ENCODE assay signal across 8 cellular contexts in the genomic region with DNA sequence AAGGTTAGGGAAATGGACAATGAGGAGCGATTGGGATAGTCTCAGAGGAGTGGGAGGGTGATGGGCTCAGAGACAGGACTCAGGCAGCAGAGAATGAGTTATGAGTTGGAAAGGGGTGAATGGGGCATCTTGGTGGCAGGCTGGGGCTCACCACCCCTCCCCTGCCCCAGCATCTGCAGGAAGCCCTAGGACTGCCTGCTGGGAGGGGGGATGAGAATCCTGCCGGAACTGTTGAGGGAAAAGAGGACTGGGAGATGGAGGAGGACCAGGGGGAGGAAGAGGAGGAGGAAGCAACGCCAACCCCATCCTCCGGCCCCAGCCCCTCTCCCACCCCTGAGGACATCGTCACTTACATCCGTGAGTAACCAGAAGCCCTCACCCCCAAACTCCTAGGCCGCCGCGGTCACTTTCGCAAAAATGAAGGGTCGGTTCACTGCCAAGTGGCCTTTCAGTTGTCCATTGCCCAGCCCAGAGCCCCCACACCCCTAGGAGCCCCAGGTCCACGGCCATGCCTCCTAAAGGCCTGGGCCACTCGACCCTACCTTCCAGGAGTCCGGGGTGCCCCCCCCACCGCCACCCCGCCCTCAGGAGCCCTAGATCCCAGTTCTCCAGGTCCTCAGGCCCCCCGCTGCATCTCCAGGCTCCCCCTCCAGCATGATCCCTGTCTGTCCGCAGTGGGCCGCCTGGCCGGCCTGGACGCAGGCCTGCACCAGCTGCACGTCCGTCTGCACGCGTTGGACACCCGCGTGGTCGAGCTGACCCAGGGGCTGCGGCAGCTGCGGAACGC. TPM values are rescaled to one million over a fixed set of nuclear protein-coding genes. Genes with fewer than 3 reads are reported as not detected.
A peak's percentile ranks its signal among the peaks of the same experiment; 100 is the strongest.
DNase-seq lines count a peak whose midpoint lies in the region; ATAC-seq, FAIRE-seq and TF ChIP-seq lines count a peak whose summit lies in the region.

No MANE protein-coding gene starts in this region.

- RAD21 ChIA-PET in HCT116 (lab: Charles Lee; ENCODE audit: low non-redundant PET in 1 of 2, low total read pairs in 2 of 2, uncharacterized antibody in 2 of 2, unreplicated experiment in 2 of 2): interaction anchor here (0.7 to 1.6 kb wide), 4 partner anchors 19 to 198 kb away, joined by 3 to 16 read pairs (median 4); no protein-coding TSS in a partner anchor

- no peak; the same call in 1 of the 2 replicates for ATAC-seq in HCT116
- ATAC-seq in GM21526 (IDR thresholded peaks at IDR 0.05; ENCODE audit: low FRiP score, unreplicated experiment): no peak
- no peak for ATAC-seq in HG02588 (IDR thresholded peaks at IDR 0.05; ENCODE audit: unreplicated experiment)

- FAIRE-seq in bronchial epithelial cell (lab: Jason Lieb, UNC): no peak

- H3K36me3 ChIP-seq in HCT116 (ENCODE audit: control insufficient read depth in 1 of 2, insufficient read depth in 2 of 2, low read length in 2 of 2) (no peaks in the 10 kb centered on the region), bronchial epithelial cell (ENCODE audit: control insufficient read depth, insufficient read depth, low read length) (no peaks in the 10 kb centered on the region), muscle layer of colon (ENCODE audit: insufficient read depth, low read length) (no peaks in the 10 kb centered on the region)

- CTCF ChIA-PET in HCT116 (lab: Charles Lee): interaction anchor here (0.8 to 2.0 kb wide), 16 partner anchors 11 to 372 kb away, joined by 3 to 45 read pairs (median 6); no protein-coding TSS in a partner anchor

- H3K27ac ChIP-seq in 22Rv1 (peak overlapping the region; percentile 78), HCT116 (ENCODE audit: low read depth, low read length) (peak overlapping the region; percentile 71), muscle layer of colon (ENCODE audit: low read depth, low read length) (peak overlapping the region; percentile 3)

- H3K9me2 ChIP-seq in HCT116 (ENCODE audit: insufficient read depth): no peaks in the 10 kb centered on the region

- POLR2A ChIA-PET in HCT116 (lab: Charles Lee): interaction anchor here (0.6 to 1.6 kb wide), 6 partner anchors 11 to 618 kb away, joined by 3 to 6 read pairs (median 5); no protein-coding TSS in a partner anchor

- peaks cover 16% of the 10 kb centered on the region for H3K79me2 ChIP-seq in HCT116 (ENCODE audit: insufficient read depth, low read length)

- intact Hi-C loops in HCT116 (cut with micrococcal nuclease): loop anchor here (5.0 kb wide), 1 partner anchor 58 kb away; no protein-coding TSS in a partner anchor

- H3K4me2 ChIP-seq in HCT116 (ENCODE audit: low read length): peak overlapping the region; percentile 97

- DNase-seq in HCT116 (ENCODE audit: low read depth, low spot score) (no peak), bronchial epithelial cell (ENCODE audit: low read depth) (no peak), A172 (ENCODE audit: low spot score) (no peak), pons (ENCODE audit: low spot score) (no peak)

- no peaks in the 10 kb centered on the region for H4K20me1 ChIP-seq in HCT116 (ENCODE audit: insufficient read depth)

- H3K9ac ChIP-seq in HCT116 (ENCODE audit: low read length): peak overlapping the region; percentile 66
- peak overlapping the region; percentile 27 for H3K9ac ChIP-seq in muscle layer of colon (ENCODE audit: low read length)

- H3K4me1 ChIP-seq in HCT116 (ENCODE audit: control insufficient read depth in 1 of 2, insufficient read depth in 2 of 2, low read length in 2 of 2) (peaks cover 18 to 43% of the 10 kb centered on the region in 2 experiments; a peak in 3 of 4 replicates), muscle layer of colon (ENCODE audit: insufficient read depth, low read length) (peaks cover 11% of the 10 kb centered on the region)

- TF ChIP-seq CTCF in 22Rv1 (IDR thresholded peaks at IDR 0.05) (no peak), HCT116 (IDR thresholded peaks at IDR 0.05 in 2 of 3, conservative IDR thresholded peaks at IDR 0.05 in 1 of 3; ENCODE audit: borderline replicate concordance in 1 of 3, insufficient read depth in 1 of 3, low read depth in 2 of 3, low read length in 2 of 3) (no peak), bronchial epithelial cell (IDR thresholded peaks at IDR 0.05; ENCODE audit: insufficient read depth, low read length, severe bottlenecking) (no peak)

- H3K9me3 ChIP-seq in HCT116 (ENCODE audit: control insufficient read depth in 1 of 2, insufficient read depth in 1 of 2, low read depth in 1 of 2, low read length in 2 of 2) (no peaks in the 10 kb centered on the region), muscle layer of colon (ENCODE audit: low read length) (no peaks in the 10 kb centered on the region)

- no peak for TF ChIP-seq POLR2A in HCT116 (IDR thresholded peaks at IDR 0.05; ENCODE audit: borderline replicate concordance, extremely low read depth, insufficient read depth, insufficient read length)

- H3K4me3 ChIP-seq in HCT116 (replicated peaks in 1 of 2; ENCODE audit: low read depth in 1 of 2, low read length in 2 of 2) (peak overlapping the region; percentile 50 to 93), bronchial epithelial cell (ENCODE audit: low read depth, low read length) (peak overlapping the region; percentile 46), muscle layer of colon (ENCODE audit: low read depth in 1 of 2, low read length in 2 of 2) (peak overlapping the region; percentile 47 to 54)

- H3K27me3 ChIP-seq in HCT116 (ENCODE audit: insufficient read depth, low read length): no peaks in the 10 kb centered on the region
- peaks cover 4% of the 10 kb centered on the region for H3K27me3 ChIP-seq in bronchial epithelial cell (ENCODE audit: control insufficient read depth, insufficient read depth, low read length)
- H3K27me3 ChIP-seq in muscle layer of colon (ENCODE audit: control insufficient read depth in 1 of 2, insufficient read depth in 2 of 2, low read length in 2 of 2): peaks cover 4 to 35% of the 10 kb centered on the region in 2 donors

- no peak overlapping the region for H2AFZ ChIP-seq in HCT116 (ENCODE audit: low read depth, low read length, poor library complexity, severe bottlenecking)

- TF ChIP-seq RAD21 in HCT116 (IDR thresholded peaks at IDR 0.05; ENCODE audit: low read depth): no peak

- no TSS peak for BruUV-seq in HCT116 (replicated peaks; lab: Mats Ljungman, UMichigan)

TF ChIP-seq in HCT116, 20 proteins besides CTCF, POLR2A, EP300 and RAD21:
- no peak for TF ChIP-seq CBX3 (IDR thresholded peaks at IDR 0.05; ENCODE audit: low read depth)
- TF ChIP-seq, protein P1, sequence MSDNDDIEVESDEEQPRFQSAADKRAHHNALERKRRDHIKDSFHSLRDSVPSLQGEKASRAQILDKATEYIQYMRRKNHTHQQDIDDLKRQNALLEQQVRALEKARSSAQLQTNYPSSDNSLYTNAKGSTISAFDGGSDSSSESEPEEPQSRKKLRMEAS (IDR thresholded peaks at IDR 0.05): 0 out of 2 replicates have a peak, but pooled peaks have one; percentile 69

RNA-seq across cellular contexts. Expression of gene CLEC11A, which starts 0.8 kb away (rescaled TPM):
- 7.1 TPM for total RNA-seq in HCT116 (2021; ENCODE audit: unreplicated experiment)
- polyA plus RNA-seq in HCT116 (2012): 8.3 and 10.0 TPM in 2 replicates
- total RNA-seq in bronchial epithelial cell: 0.26 TPM in 2 replicates
- 4.8 and 7.9 TPM in 2 replicates for total RNA-seq in A172 (2014; rRNA removed; shearing (Covaris generic))

RNA-seq across cellular contexts. Expression of gene SHANK1, which starts 4.3 kb away (rescaled TPM):
- total RNA-seq in HCT116 (2021; ENCODE audit: unreplicated experiment): 3.0 TPM
- polyA plus RNA-seq in HCT116 (2012): 0.70 and 2.0 TPM in 2 replicates
- under 0.01 TPM in 1 of 2 replicates, not detected in the other for total RNA-seq in bronchial epithelial cell
- total RNA-seq in A172 (2014; rRNA removed; shearing (Covaris generic)): 0.40 and 0.48 TPM in 2 replicates

RNA-seq across cellular contexts. Expression of gene GPR32, which starts 46.3 kb away (rescaled TPM):
- total RNA-seq in HCT116 (2021; ENCODE audit: unreplicated experiment) (not detected), bronchial epithelial cell (not detected in 2 replicates)
- 0.09 TPM in 1 of 2 replicates, not detected in the other for polyA plus RNA-seq in HCT116 (2012)
- total RNA-seq in A172 (2014; rRNA removed; shearing (Covaris generic)): not detected in 2 replicates

Comparison
In these comparisons a context has a peak if more than half of its experiments do, and no peak if none do; other contexts are left out.
1. H3K27ac ChIP-seq: peak in every context shown above with its lines; median percentile 78 in 22Rv1; 71 in HCT116; 3 in muscle layer of colon.